In genomic region chr13:34474469-34474868, GRCh38 we compare ENCODE assay signal across 35 cellular contexts.
"Had no signal": no experiment of that assay in that cellular context is flagged by ENCODE, and none has a peak within 500 bp of the region (broad histone marks: within the 10 kb centered on the region; RNA-seq: fewer than 3 reads in every experiment).

No MANE protein-coding gene starts in this region.

- H3K9me3 ChIP-seq: adrenal gland, body of pancreas had no signal

- H3K9me3 Mint-ChIP-seq: activated B cell treated with CpG ODN at 0.5 μM for 24 hours; activated naive CD8-positive, alpha-beta T cell treated with anti-CD3 and anti-CD28 coated beads for 36 hours; activated T-cell treated with anti-CD3 and anti-CD28 coated beads, Interleukin-2, amount 50 U/mL, for 4 hours; activated T-helper 1 cell treated with anti-CD3 and anti-CD28 coated beads, Interleukin-12 subunit alpha, Interleukin-12 subunit beta, Interleukin-2, Interleukin-4 antibody, amounts not matched to agents 30 ng/mL and 10 ng/mL and 1 ng/mL, durations not matched to agents 14 hours and 24 hours and 36 hours; activated T-helper 17 cell treated with anti-CD3 and anti-CD28 coated beads, Interleukin-2, amount 50 U/mL, for 72 hours had no signal

- H3K27ac Mint-ChIP-seq: activated B cell treated with CpG ODN at 0.5 μM for 24 hours; activated CD4-positive, alpha-beta memory T cell treated with anti-CD3 and anti-CD28 coated beads for 36 hours; activated CD4-positive, alpha-beta T cell treated with anti-CD3 and anti-CD28 coated beads, Interleukin-2, amount 10 ng/mL, durations not matched to agents 24 days and 14 days; activated CD8-positive, alpha-beta T cell treated with anti-CD3 and anti-CD28 coated beads for 36 hours; activated naive CD4-positive, alpha-beta T cell treated with anti-CD3 and anti-CD28 coated beads for 36 hours; activated naive CD4-positive, alpha-beta T cell treated with anti-CD3 and anti-CD28 coated beads, Interleukin-2, amount 50 U/mL, for 72 hours; activated naive CD8-positive, alpha-beta T cell treated with anti-CD3 and anti-CD28 coated beads for 36 hours; activated T-cell treated with anti-CD3 and anti-CD28 coated beads, Interleukin-2, amount 50 U/mL, for 72 hours; activated T-helper 1 cell treated with anti-CD3 and anti-CD28 coated beads, Interleukin-12 subunit alpha, Interleukin-12 subunit beta, Interleukin-2, Interleukin-4 antibody, amounts not matched to agents 30 ng/mL and 10 ng/mL and 1 ng/mL, durations not matched to agents 14 hours and 24 hours and 36 hours; activated T-helper 17 cell treated with anti-CD3 and anti-CD28 coated beads, Interleukin-2, amount 50 U/mL, for 72 hours; T-helper 1 cell treated with Interleukin-12 subunit alpha and Interleukin-12 subunit beta and Interleukin-4 antibody, amounts not matched to agents 30 μg/mL and 1 μg/mL, for 36 hours; T-helper 2 cell treated with Interferon-gamma antibody and Interleukin-4, amounts not matched to agents 5 μg/mL and 100 μg/mL, for 36 hours had no signal

- H3K4me3 Mint-ChIP-seq: activated B cell treated with CpG ODN at 0.5 μM for 24 hours; activated CD4-positive, alpha-beta memory T cell treated with anti-CD3 and anti-CD28 coated beads for 36 hours; activated CD4-positive, alpha-beta T cell treated with anti-CD3 and anti-CD28 coated beads, Interleukin-2, amount 10 ng/mL, durations not matched to agents 24 days and 14 days; activated CD8-positive, alpha-beta T cell treated with anti-CD3 and anti-CD28 coated beads for 36 hours; activated naive CD4-positive, alpha-beta T cell treated with anti-CD3 and anti-CD28 coated beads for 36 hours; activated naive CD8-positive, alpha-beta T cell treated with anti-CD3 and anti-CD28 coated beads for 36 hours; activated T-cell treated with anti-CD3 and anti-CD28 coated beads, Interleukin-2, amount 50 U/mL, for 4 hours; activated T-cell treated with anti-CD3 and anti-CD28 coated beads, Interleukin-2, amount 50 U/mL, for 72 hours; activated T-helper 1 cell treated with anti-CD3 and anti-CD28 coated beads, Interleukin-12 subunit alpha, Interleukin-12 subunit beta, Interleukin-2, Interleukin-4 antibody, amounts not matched to agents 30 ng/mL and 10 ng/mL and 1 ng/mL, durations not matched to agents 14 hours and 24 hours and 36 hours; activated T-helper 17 cell treated with anti-CD3 and anti-CD28 coated beads, Interleukin-2, amount 50 U/mL, for 72 hours; T-helper 1 cell treated with Interleukin-12 subunit alpha and Interleukin-12 subunit beta and Interleukin-4 antibody, amounts not matched to agents 30 μg/mL and 1 μg/mL, for 36 hours; T-helper 2 cell treated with Interferon-gamma antibody and Interleukin-4, amounts not matched to agents 5 μg/mL and 100 μg/mL, for 36 hours had no signal

- H3K36me3 Mint-ChIP-seq: activated CD4-positive, alpha-beta memory T cell treated with anti-CD3 and anti-CD28 coated beads for 36 hours; activated naive CD4-positive, alpha-beta T cell treated with anti-CD3 and anti-CD28 coated beads, Interleukin-2, amount 50 U/mL, for 72 hours; activated naive CD8-positive, alpha-beta T cell treated with anti-CD3 and anti-CD28 coated beads for 36 hours had no signal

- ATAC-seq: activated CD8-positive, alpha-beta T cell treated with anti-CD3 and anti-CD28 coated beads for 36 hours; activated naive CD4-positive, alpha-beta T cell treated with anti-CD3 and anti-CD28 coated beads, Interleukin-2, amount 50 U/mL, for 72 hours; activated T-cell treated with anti-CD3 and anti-CD28 coated beads, Interleukin-2, amount 50 U/mL, for 4 hours; activated T-cell treated with anti-CD3 and anti-CD28 coated beads, Interleukin-2, amount 50 U/mL, for 72 hours; activated T-helper 17 cell treated with anti-CD3 and anti-CD28 coated beads, Interleukin-2, amount 50 U/mL, for 72 hours; body of pancreas had no signal

- H3K4me1 ChIP-seq: adrenal gland had no signal

- DNase-seq: activated B cell treated with CpG ODN at 0.5 μM for 24 hours; activated CD4-positive, alpha-beta memory T cell treated with anti-CD3 and anti-CD28 coated beads for 36 hours; activated CD4-positive, alpha-beta T cell treated with anti-CD3 and anti-CD28 coated beads for 4 hours; activated CD4-positive, alpha-beta T cell treated with anti-CD3 and anti-CD28 coated beads, Interleukin-2, amount 10 ng/mL, durations not matched to agents 24 days and 14 days; activated CD4-positive, alpha-beta T cell treated with anti-CD3 and anti-CD28 coated beads, Interleukin-2, amount 50 U/mL, for 1 hour; activated CD4-positive, alpha-beta T cell treated with anti-CD3 and anti-CD28 coated beads, Interleukin-2, amount 50 U/mL, for 4 hours; activated CD4-positive, CD25-positive, alpha-beta regulatory T cell treated with anti-CD3 and anti-CD28 coated beads, Interleukin-2, amount 50 U/mL, for 72 hours; activated CD8-positive, alpha-beta memory T cell treated with anti-CD3 and anti-CD28 coated beads, Interleukin-2, amount 50 U/mL, for 4 hours; activated CD8-positive, alpha-beta T cell treated with anti-CD3 and anti-CD28 coated beads for 36 hours; activated effector memory CD4-positive, alpha-beta T cell treated with anti-CD3 and anti-CD28 coated beads, Interleukin-2, amount 50 U/mL, for 16 hours; activated gamma-delta T cell treated with Interleukin-2 at 50 U/mL for 16 hours; activated naive CD4-positive, alpha-beta T cell; activated naive CD4-positive, alpha-beta T cell treated with anti-CD3 and anti-CD28 coated beads for 36 hours; activated naive CD4-positive, alpha-beta T cell treated with anti-CD3 and anti-CD28 coated beads, Interleukin-2, amount 50 U/mL, for 16 hours; activated naive CD8-positive, alpha-beta T cell treated with anti-CD3 and anti-CD28 coated beads for 36 hours; activated T-cell treated with anti-CD3 and anti-CD28 coated beads for 4 hours; activated T-cell treated with anti-CD3 and anti-CD28 coated beads, Interleukin-2, amount 50 U/mL, for 1 hour; activated T-cell treated with anti-CD3 and anti-CD28 coated beads, Interleukin-2, amount 50 U/mL, for 4 hours; activated T-cell treated with anti-CD3 and anti-CD28 coated beads, Interleukin-2, amount 50 U/mL, for 72 hours; adrenal gland; amniotic stem cell; aorta; body of pancreas; central memory CD4-positive, alpha-beta T cell; SW 1271; T-helper 1 cell; T-helper 2 cell; T-helper 9 cell had no signal

- H3K36me3 ChIP-seq: adrenal gland, cardiac muscle cell had no signal

- H3K27me3 ChIP-seq: adrenal gland, body of pancreas, cardiac muscle cell had no signal

- H3K4me3 ChIP-seq: adrenal gland, body of pancreas, cardiac muscle cell had no signal

- H3K27ac ChIP-seq: adrenal gland, body of pancreas, cardiac muscle cell, VCaP had no signal

- H3K27me3 Mint-ChIP-seq: activated B cell treated with CpG ODN at 0.5 μM for 24 hours; activated CD4-positive, alpha-beta memory T cell treated with anti-CD3 and anti-CD28 coated beads for 36 hours; activated CD4-positive, alpha-beta T cell treated with anti-CD3 and anti-CD28 coated beads, Interleukin-2, amount 10 ng/mL, durations not matched to agents 24 days and 14 days; activated CD8-positive, alpha-beta T cell treated with anti-CD3 and anti-CD28 coated beads for 36 hours; activated naive CD8-positive, alpha-beta T cell treated with anti-CD3 and anti-CD28 coated beads for 36 hours; activated T-helper 17 cell treated with anti-CD3 and anti-CD28 coated beads, Interleukin-2, amount 50 U/mL, for 72 hours had no signal

- H3K4me1 Mint-ChIP-seq: activated B cell treated with CpG ODN at 0.5 μM for 24 hours; activated CD4-positive, alpha-beta T cell treated with anti-CD3 and anti-CD28 coated beads, Interleukin-2, amount 10 ng/mL, durations not matched to agents 24 days and 14 days; activated naive CD8-positive, alpha-beta T cell treated with anti-CD3 and anti-CD28 coated beads for 36 hours; activated T-helper 17 cell treated with anti-CD3 and anti-CD28 coated beads, Interleukin-2, amount 50 U/mL, for 72 hours had no signal
